ENCODE assay signal across 20 cellular contexts in genomic region chr2:67879586-67880290, GRCh38.
DNase-seq lines count a peak whose midpoint lies in the region; FAIRE-seq and TF ChIP-seq lines count a peak whose summit lies in the region.
"Had no signal": no experiment of that assay in that cellular context is flagged by ENCODE, and none has a peak within 500 bp of the region (broad histone marks: within the 10 kb centered on the region; RNA-seq: fewer than 3 reads in every experiment).

No MANE protein-coding gene starts in this region.

- H3K27ac ChIP-seq in smooth muscle cell (ENCODE audit: low read depth) (no peak overlapping the region), small intestine (ENCODE audit: low read depth in 1 of 2, low read length in 1 of 2) (no peak overlapping the region)
- H3K27ac ChIP-seq: PC-9, sigmoid colon had no signal

- DNase-seq in H54 (ENCODE audit: insufficient read length, low spot score) (peak; percentile 42), adipocyte (ENCODE audit: low read depth) (peak; percentile 44), fibroblast of villous mesenchyme (ENCODE audit: low read depth) (peak; percentile 42), smooth muscle cell (lab: John Stamatoyannopoulos, UW; ENCODE audit: unreplicated experiment) (no peak), small intestine (no peak), head of caudate nucleus (no peak), NCI-H510A (lab: John Stamatoyannopoulos, UW) (no peak)
- DNase-seq: activated CD8-positive, alpha-beta memory T cell treated with anti-CD3 and anti-CD28 coated beads, Interleukin-2, amount 50 U/mL, for 48 hours; activated naive CD8-positive, alpha-beta T cell treated with anti-CD3 and anti-CD28 coated beads for 36 hours; CD4-positive, CD25-positive, alpha-beta regulatory T cell; GDM1; glutamatergic neuron; naive B cell; NCI-H1105; NCI-H226; PC-9; sigmoid colon; stimulated activated naive CD4-positive, alpha-beta T cell; SW 1271 had no signal

- intact Hi-C loops in head of caudate nucleus (cut with DNase I) = no loop called here

- no peak for TF ChIP-seq CTCF in fibroblast of villous mesenchyme (IDR thresholded peaks at IDR 0.05; ENCODE audit: insufficient read depth, low read depth, low read length)
- TF ChIP-seq CTCF in smooth muscle cell (IDR thresholded peaks at IDR 0.05; ENCODE audit: borderline replicate concordance, insufficient read depth, poor library complexity, severe bottlenecking) = no peak

- H3K27me3 ChIP-seq in adipocyte (replicated peaks; ENCODE audit: control insufficient read depth, insufficient read depth, low read length) (no peaks in the 10 kb centered on the region), smooth muscle cell (ENCODE audit: low read depth) (no peaks in the 10 kb centered on the region), small intestine (ENCODE audit: control insufficient read depth in 2 of 2, insufficient read depth in 2 of 2, low read length in 2 of 2) (no peaks in the 10 kb centered on the region)
- H3K27me3 ChIP-seq: sigmoid colon had no signal

- H3K79me2 ChIP-seq in smooth muscle cell (ENCODE audit: low read depth) = no peaks in the 10 kb centered on the region

- WGBS in smooth muscle cell (ENCODE audit: low lambda C conversion rate) = 59% methylated on average over 4 of the region's 4 CpGs
- 79 to 84% (median 83%) methylated on average over 4 of the region's 4 CpGs for whole genome bisulfite sequencing in small intestine, 3 donors

- H3K4me2 ChIP-seq in smooth muscle cell = peak overlapping the region; percentile 52
- H3K4me2 ChIP-seq: PC-9 had no signal

- no peaks in the 10 kb centered on the region for H4K20me1 ChIP-seq in smooth muscle cell (ENCODE audit: low read depth)

- no peak for TF ChIP-seq POLR2A in H54 (IDR thresholded peaks at IDR 0.05; ENCODE audit: low read depth, low read length)

- H3K4me3 ChIP-seq in adipocyte (ENCODE audit: low read length) = peak overlapping the region; percentile 8
- H3K4me3 ChIP-seq in fibroblast of villous mesenchyme (ENCODE audit: low read depth, low read length) = no peak overlapping the region
- H3K4me3 ChIP-seq in smooth muscle cell = no peak overlapping the region
- H3K4me3 ChIP-seq in small intestine (ENCODE audit: low read depth in 1 of 2, low read length in 2 of 2) = no peak overlapping the region
- H3K4me3 ChIP-seq: PC-9, sigmoid colon had no signal

- H3K36me3 ChIP-seq in adipocyte (ENCODE audit: control insufficient read depth, insufficient read depth, low read length, severe bottlenecking) (no peaks in the 10 kb centered on the region), smooth muscle cell (ENCODE audit: low read depth) (no peaks in the 10 kb centered on the region), small intestine (ENCODE audit: control insufficient read depth in 2 of 2, insufficient read depth in 2 of 2, low read length in 2 of 2) (no peaks in the 10 kb centered on the region)
- H3K36me3 ChIP-seq: sigmoid colon had no signal

- no peaks in the 10 kb centered on the region for H3F3A ChIP-seq in smooth muscle cell (ENCODE audit: low read depth)

- H3K9ac ChIP-seq in adipocyte (ENCODE audit: low read length) (no peak overlapping the region), smooth muscle cell (ENCODE audit: low read depth) (no peak overlapping the region)

- no peak overlapping the region for H2AFZ ChIP-seq in smooth muscle cell (ENCODE audit: low read depth)
- H2AFZ ChIP-seq: PC-9 had no signal

- FAIRE-seq in H54 (lab: Jason Lieb, UNC) = peak; percentile 50
- FAIRE-seq in small intestine (lab: Jason Lieb, UNC) = no peak
- FAIRE-seq: urothelium cell line had no signal

- no peaks in the 10 kb centered on the region for H3K9me3 ChIP-seq in adipocyte (ENCODE audit: control insufficient read depth, low read length)
- no peaks in the 10 kb centered on the region for H3K9me3 ChIP-seq in smooth muscle cell (replicated peaks; ENCODE audit: low read depth)
- no peaks in the 10 kb centered on the region for H3K9me3 ChIP-seq in small intestine (ENCODE audit: control insufficient read depth, low read depth)
- H3K9me3 ChIP-seq: sigmoid colon had no signal

- H3K4me1 ChIP-seq in adipocyte (ENCODE audit: control insufficient read depth, insufficient read depth, low read length) = peaks cover 10% of the 10 kb centered on the region
- H3K4me1 ChIP-seq in smooth muscle cell (ENCODE audit: low read depth) = peaks cover 7% of the 10 kb centered on the region
- no peaks in the 10 kb centered on the region for H3K4me1 ChIP-seq in small intestine (ENCODE audit: control insufficient read depth in 2 of 2, insufficient read depth in 1 of 2, low read depth in 1 of 2, low read length in 1 of 2)
- H3K4me1 ChIP-seq: sigmoid colon had no signal

Comparison
In these comparisons a context has a peak if more than half of its experiments do, and no peak if none do; other contexts are left out.
1. DNase-seq: peak in H54 (single experiment), adipocyte (single experiment) and fibroblast of villous mesenchyme (single experiment); none in smooth muscle cell (single experiment), small intestine (single experiment), head of caudate nucleus (0 of 42) and NCI-H510A (single experiment).